Comparison of ENCODE assay signal across 23 cellular contexts in the genomic region with DNA sequence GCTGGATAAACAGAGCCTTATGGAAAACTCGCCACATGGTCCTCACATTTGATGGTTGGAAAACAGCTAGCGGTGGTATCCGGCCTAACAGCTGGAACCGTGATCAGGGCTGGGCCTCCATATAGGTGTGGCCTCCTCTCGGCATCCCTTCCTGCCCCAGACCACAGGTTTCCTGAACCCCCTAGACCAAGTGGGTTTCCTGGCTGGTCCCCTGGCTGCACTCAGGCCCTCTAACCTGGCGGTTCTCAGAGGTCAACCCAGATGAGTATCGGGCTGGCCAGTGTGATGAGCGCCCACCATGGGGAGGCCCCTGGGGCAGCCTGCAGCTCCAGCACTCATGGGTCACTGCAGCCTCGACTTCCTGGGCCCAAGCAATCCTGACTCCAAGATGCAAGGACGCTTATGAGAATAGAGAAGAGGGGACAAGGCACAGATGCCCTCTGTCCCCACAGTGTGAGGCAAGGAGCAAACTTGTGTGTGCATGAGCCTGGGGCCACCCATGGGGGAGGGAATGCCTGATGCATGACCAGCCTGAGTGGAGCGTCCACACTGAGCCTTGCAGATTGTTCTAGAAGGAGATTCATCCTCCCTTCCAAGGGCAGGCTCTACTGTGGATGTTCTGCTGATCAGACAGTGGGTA. TPM values are rescaled to one million over a fixed set of nuclear protein-coding genes. Genes with fewer than 3 reads are reported as not detected.
DNase-seq lines count a peak whose midpoint lies in the region; ATAC-seq, FAIRE-seq and TF ChIP-seq lines count a peak whose summit lies in the region.
"Had no signal": no experiment of that assay in that cellular context is flagged by ENCODE, and none has a peak within 500 bp of the region (broad histone marks: within the 10 kb centered on the region; RNA-seq: fewer than 3 reads in every experiment).

No MANE protein-coding gene starts in this region.

- 92% methylated on average over 11 of the region's 11 CpGs; no CpG with 5 or more reads in 1 of the 2 experiments for WGBS in H1 (ENCODE audit: extremely low coverage in 1 of 2, insufficient coverage in 1 of 2, insufficient read length in 1 of 2, insufficient replicate concordance in 2 of 2, low coverage in 1 of 2, low lambda C conversion rate in 2 of 2, missing lambda C conversion rate in 1 of 2), 2 experiments
- WGBS in spleen, 5 donors, result 70 to 83% (median 74%) methylated on average over 8 to 11 of the region's 11 CpGs

- no peak for TF ChIP-seq POLR2A in H1 (IDR thresholded peaks at IDR 0.05; ENCODE audit: control extremely low read depth in 1 of 2, low read depth in 2 of 2, low read length in 2 of 2)
- TF ChIP-seq POLR2A in spleen (IDR thresholded peaks at IDR 0.05), result no peak

- no peak overlapping the region for H4K91ac ChIP-seq in H1 (replicated peaks; ENCODE audit: insufficient read length, low read length)

- peaks cover 4% of the 10 kb centered on the region; the same call in 1 of the 2 replicates for H3K23me2 ChIP-seq in H1 (ENCODE audit: low read depth, low read length)

- H3K18ac ChIP-seq in H1 (ENCODE audit: extremely low read depth, low read length), result no peak overlapping the region

- H3K27me3 ChIP-seq in H1 (replicated peaks in 1 of 4; ENCODE audit: control insufficient read depth in 3 of 4, extremely low read depth in 1 of 4, insufficient read depth in 3 of 4, low read length in 3 of 4), result peaks cover 10 to 34% (median 29%) of the 10 kb centered on the region in 4 experiments
- peaks cover 0 to 31% (median 5%) of the 10 kb centered on the region in 7 donors for H3K27me3 ChIP-seq in spleen (replicated peaks in 1 of 7)
- H3K27me3 ChIP-seq: tibial artery had no signal

- peak overlapping the region; percentile 62; the same call in 1 of the 2 replicates for H2BK12ac ChIP-seq in H1 (ENCODE audit: low read depth, low read length)

- no peak for FAIRE-seq in H1 (lab: Jason Lieb, UNC)
- FAIRE-seq: colon had no signal

- H3K36me3 ChIP-seq in H1 (ENCODE audit: control insufficient read depth in 2 of 4, insufficient read depth in 4 of 4, low read length in 3 of 4) (no peaks in the 10 kb centered on the region), spleen (no peaks in the 10 kb centered on the region)
- H3K36me3 ChIP-seq: tibial artery had no signal

- H3K4ac ChIP-seq in H1 (replicated peaks; ENCODE audit: insufficient read length, low read depth, low read length), result no peak overlapping the region

- no peaks in the 10 kb centered on the region for H3K79me2 ChIP-seq in H1 (ENCODE audit: control insufficient read depth in 1 of 2, insufficient read depth in 2 of 2, low read length in 2 of 2)

- no peak overlapping the region for H3K14ac ChIP-seq in H1 (ENCODE audit: insufficient read length)

- intact Hi-C loops in spleen (cut with DNase I; ENCODE audit: low total_unique reads), result no loop called here

- H4K8ac ChIP-seq in H1 (ENCODE audit: extremely low read depth, insufficient read depth, low read length), result no peak overlapping the region

- no peak overlapping the region for H2AK5ac ChIP-seq in H1 (ENCODE audit: low read depth, low read length)

- peaks cover 0 to 25% (median 12%) of the 10 kb centered on the region in 4 experiments; a peak in 6 of 7 replicates for H3K4me1 ChIP-seq in H1 (replicated peaks in 1 of 4; ENCODE audit: control insufficient read depth in 3 of 4, insufficient read depth in 4 of 4, low read length in 3 of 4)
- H3K4me1 ChIP-seq in spleen, result peaks cover 4 to 53% (median 26%) of the 10 kb centered on the region in 6 donors

- no peak overlapping the region for H2BK120ac ChIP-seq in H1 (replicated peaks; ENCODE audit: low read depth, low read length)

- no peaks in the 10 kb centered on the region for H3K79me1 ChIP-seq in H1 (ENCODE audit: low read depth, low read length)

- no peaks in the 10 kb centered on the region for H4K20me1 ChIP-seq in H1 (replicated peaks in 1 of 2; ENCODE audit: control insufficient read depth in 1 of 2, insufficient read depth in 2 of 2, low read length in 2 of 2)

- H3K9me3 ChIP-seq in H1 (ENCODE audit: insufficient read depth in 2 of 2, low read depth in 1 of 2, low read length in 1 of 2), result no peaks in the 10 kb centered on the region
- no peaks in the 10 kb centered on the region for H3K9me3 ChIP-seq in spleen
- H3K9me3 ChIP-seq: tibial artery had no signal

- no peak overlapping the region for H2BK20ac ChIP-seq in H1 (ENCODE audit: low read length)

- H3K27ac ChIP-seq in H1 (ENCODE audit: low read depth, low read length) (no peak overlapping the region), spleen (no peak overlapping the region)
- H3K27ac ChIP-seq: 22Rv1, tibial artery had no signal

- no peak overlapping the region for H3K9ac ChIP-seq in H1 (replicated peaks in 1 of 4; ENCODE audit: extremely low read depth in 1 of 4, low read depth in 3 of 4, low read length in 3 of 4)

- H2BK15ac ChIP-seq in H1 (ENCODE audit: low read length), result 0 out of 2 replicates have a peak overlapping the region, but pooled peaks have one; percentile 63

- CTCF ChIA-PET in H1 (lab: Charles Lee; ENCODE audit: partially characterized antibody), result interaction anchor here (0.9 to 3.8 kb wide), 7 partner anchors 9 to 86 kb away, joined by 3 to 24 read pairs (median 3); no protein-coding TSS in a partner anchor

- H3K4me2 ChIP-seq in H1 (ENCODE audit: insufficient read depth in 1 of 2, low read depth in 2 of 2, low read length in 2 of 2), result no peak overlapping the region

- TF ChIP-seq RAD21 in H1 (IDR thresholded peaks at IDR 0.05 in 1 of 2, conservative IDR thresholded peaks at IDR 0.05 in 1 of 2; ENCODE audit: low read depth in 2 of 2, low read length in 2 of 2), result no peak

- peak; percentile 38 for DNase-seq in activated CD8-positive, alpha-beta memory T cell treated with anti-CD3 and anti-CD28 coated beads, Interleukin-2, amount 50 U/mL, for 48 hours
- no peak for DNase-seq in activated CD8-positive, alpha-beta memory T cell treated with anti-CD3 and anti-CD28 coated beads, Interleukin-2, amount 50 U/mL, for 4 hours
- DNase-seq in H1 (ENCODE audit: low read depth in 1 of 2, low spot score in 2 of 2), result no peak
- peak; percentile 76 for DNase-seq in mesenteric fat pad (ENCODE audit: low spot score)
- DNase-seq in spleen, result peak; percentile 66
- no peak for DNase-seq in activated gamma-delta T cell treated with Interleukin-2 at 50 U/mL for 16 hours
- DNase-seq in kidney glomerular epithelial cell (lab: John Stamatoyannopoulos, UW), result no peak
- DNase-seq: activated CD4-positive, alpha-beta T cell treated with anti-CD3 and anti-CD28 coated beads for 1 hour; activated naive CD8-positive, alpha-beta T cell treated with anti-CD3 and anti-CD28 coated beads, Interleukin-2, amount 10 ng/mL, durations not matched to agents 7 days and 5 days; GDM1; KBM-7; naive thymus-derived CD4-positive, alpha-beta T cell; NCI-H146; NCI-H2171 treated with DMSO at 0.1 percent for 48 hours; NCI-H526 treated with DMSO at 0.1 percent for 48 hours; stimulated activated CD4-positive, alpha-beta T cell treated with anti-CD3 and anti-CD28 coated beads, Interleukin-4, amount 100 ng/mL, for 1 hour; stimulated activated naive CD8-positive, alpha-beta T cell treated with anti-CD3 and anti-CD28 coated beads, Interleukin-15, Interleukin-2, amounts not matched to agents 100 U/mL and 50 U/mL, for 24 hours had no signal

- no peak for TF ChIP-seq EP300 in H1 (IDR thresholded peaks at IDR 0.05; ENCODE audit: borderline replicate concordance in 1 of 2, low read depth in 2 of 2, low read length in 2 of 2)

- H3K23ac ChIP-seq in H1 (ENCODE audit: insufficient read length), result no peak overlapping the region

- no peak for ATAC-seq in HG02759 (IDR thresholded peaks at IDR 0.05; ENCODE audit: unreplicated experiment)
- ATAC-seq: naive thymus-derived CD4-positive, alpha-beta T cell; stimulated activated naive CD8-positive, alpha-beta T cell treated with anti-CD3 and anti-CD28 coated beads, Interleukin-15, Interleukin-2, amounts not matched to agents 100 U/mL and 50 U/mL, for 24 hours had no signal

- no peak overlapping the region for H3K4me3 ChIP-seq in H1 (ENCODE audit: extremely low read depth in 1 of 4, insufficient read depth in 2 of 4, low read depth in 3 of 4, low read length in 4 of 4)
- no peak overlapping the region for H3K4me3 ChIP-seq in spleen
- H3K4me3 ChIP-seq: tibial artery had no signal

- TF ChIP-seq CTCF in H1 (IDR thresholded peaks at IDR 0.05; ENCODE audit: control extremely low read depth in 1 of 3, insufficient read depth in 1 of 3, low read depth in 1 of 3, low read length in 3 of 3) (no peak), spleen (IDR thresholded peaks at IDR 0.05 in 8 of 11, conservative IDR thresholded peaks at IDR 0.05 in 3 of 11) (no peak)

- H2AFZ ChIP-seq in H1 (ENCODE audit: low read length), result no peak overlapping the region

- no peak overlapping the region for H3K56ac ChIP-seq in H1 (replicated peaks; ENCODE audit: insufficient read length, low read depth, low read length)

- no peak overlapping the region for H4K5ac ChIP-seq in H1 (ENCODE audit: insufficient read length, low read depth, low read length)

- POLR2A ChIA-PET in H1 (lab: Charles Lee; ENCODE audit: partially characterized antibody), result no interaction called here

- no peak overlapping the region for H2BK5ac ChIP-seq in H1 (ENCODE audit: low read depth, low read length)

TF ChIP-seq in H1, 55 proteins besides CTCF, POLR2A, EP300 and RAD21 (continues in another document):
- TF ChIP-seq SUZ12 (IDR thresholded peaks at IDR 0.05; ENCODE audit: low read length) (no peak), CBX5 (IDR thresholded peaks at IDR 0.05; ENCODE audit: low read depth, low read length) (no peak)
- TF ChIP-seq, protein P1, sequence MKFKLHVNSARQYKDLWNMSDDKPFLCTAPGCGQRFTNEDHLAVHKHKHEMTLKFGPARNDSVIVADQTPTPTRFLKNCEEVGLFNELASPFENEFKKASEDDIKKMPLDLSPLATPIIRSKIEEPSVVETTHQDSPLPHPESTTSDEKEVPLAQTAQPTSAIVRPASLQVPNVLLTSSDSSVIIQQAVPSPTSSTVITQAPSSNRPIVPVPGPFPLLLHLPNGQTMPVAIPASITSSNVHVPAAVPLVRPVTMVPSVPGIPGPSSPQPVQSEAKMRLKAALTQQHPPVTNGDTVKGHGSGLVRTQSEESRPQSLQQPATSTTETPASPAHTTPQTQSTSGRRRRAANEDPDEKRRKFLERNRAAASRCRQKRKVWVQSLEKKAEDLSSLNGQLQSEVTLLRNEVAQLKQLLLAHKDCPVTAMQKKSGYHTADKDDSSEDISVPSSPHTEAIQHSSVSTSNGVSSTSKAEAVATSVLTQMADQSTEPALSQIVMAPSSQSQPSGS (IDR thresholded peaks at IDR 0.05; ENCODE audit: low read length), result no peak

RNA-seq across cellular contexts. Expression of gene WNT7B, which starts 53.4 kb away (rescaled TPM):
- 0.13 and 0.24 TPM in 2 replicates for total RNA-seq in H1 (2021; fragmentation: NEBNext Ultra II Directional; extraction: Animal tissue kit (Norgen Biotek cat#: 25700))
- 0.14 and 0.24 TPM in 2 replicates for polyA plus RNA-seq in H1 (2011; rRNA removed)
- 0.12 TPM for polyA plus RNA-seq in H1 (2011; cell fraction: cytosol; rRNA removed)
- 0.27 TPM for polyA plus RNA-seq in H1 (2011; cell fraction: nucleus; rRNA removed)
- polyA plus RNA-seq in H1 (2012, experiment 1 of 2), result 0.14 to 0.46 TPM (median 0.23 TPM) in 4 replicates
- polyA plus RNA-seq in H1 (2012, experiment 2 of 2), result 0.29 TPM
- 0.08 TPM for polyA plus RNA-seq in H1 (2013, experiment 1 of 2)
- 0.13 TPM for polyA plus RNA-seq in H1 (2013, experiment 2 of 2)
- polyA minus RNA-seq in H1 (2011; rRNA and poly(A)+ RNA removed), result 0.16 and 0.17 TPM in 2 replicates
- not detected for polyA minus RNA-seq in H1 (2011; cell fraction: cytosol; rRNA and poly(A)+ RNA removed)
- polyA minus RNA-seq in H1 (2011; cell fraction: nucleus; rRNA and poly(A)+ RNA removed), result 0.30 TPM
- not detected for total RNA-seq in mesenteric fat pad
- not detected for total RNA-seq in spleen
- not detected for polyA plus RNA-seq in spleen
- total RNA-seq: activated naive CD8-positive, alpha-beta T cell treated with anti-CD3 and anti-CD28 coated beads, Interleukin-2, amount 10 ng/mL, durations not matched to agents 7 days and 5 days; CD8-positive, alpha-beta memory T cell; naive thymus-derived CD4-positive, alpha-beta T cell; pulmonary artery endothelial cell had no signal
- polyA plus RNA-seq: CD8-positive, alpha-beta memory T cell; naive thymus-derived CD4-positive, alpha-beta T cell had no signal

Comparison
In these comparisons a context has a peak if more than half of its experiments do, and no peak if none do; other contexts are left out.
1. DNase-seq: peak in activated CD8-positive, alpha-beta memory T cell treated with anti-CD3 and anti-CD28 coated beads, Interleukin-2, amount 50 U/mL, for 48 hours (single experiment), mesenteric fat pad (single experiment) and spleen (single experiment); none in activated CD8-positive, alpha-beta memory T cell treated with anti-CD3 and anti-CD28 coated beads, Interleukin-2, amount 50 U/mL, for 4 hours (single experiment), H1 (0 of 2), activated gamma-delta T cell treated with Interleukin-2 at 50 U/mL for 16 hours (single experiment) and kidney glomerular epithelial cell (single experiment).